In the genomic region with DNA sequence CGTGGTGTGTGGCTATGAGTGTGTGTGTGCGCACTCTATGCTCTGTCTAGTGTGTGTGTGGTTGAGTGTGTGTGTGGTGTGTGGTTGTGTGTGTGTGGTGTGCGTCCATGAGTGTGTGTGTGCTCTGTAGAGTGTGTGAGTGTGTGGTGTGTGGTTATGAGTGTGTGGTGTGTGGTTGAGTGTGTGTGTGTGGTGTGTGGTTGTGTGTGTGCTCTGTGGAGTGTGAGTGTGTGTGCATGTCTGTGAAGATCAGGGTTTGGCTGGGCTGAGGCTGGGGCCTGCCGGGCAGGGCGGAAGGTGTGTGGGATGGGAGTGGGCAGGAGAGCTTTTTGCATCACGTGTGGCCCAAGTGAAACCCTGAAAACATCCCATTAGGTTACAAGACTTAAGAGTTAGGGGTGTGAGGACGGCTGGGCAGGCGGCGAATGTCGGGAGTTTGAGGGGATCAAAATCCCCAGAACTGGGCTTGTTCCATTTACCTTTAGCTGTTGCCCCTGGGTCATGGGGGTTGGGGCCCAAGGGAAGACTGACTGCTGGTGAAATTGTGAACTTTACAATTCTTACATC, we compare ENCODE assay signal across 10 cellular contexts. TPM values are rescaled to one million over a fixed set of nuclear protein-coding genes. Genes with fewer than 3 reads are reported as not detected.
A peak's percentile ranks its signal among the peaks of the same experiment; 100 is the strongest.
DNase-seq lines count a peak whose midpoint lies in the region; ATAC-seq, FAIRE-seq and TF ChIP-seq lines count a peak whose summit lies in the region.
"Had no signal": no experiment of that assay in that cellular context is flagged by ENCODE, and none has a peak within 500 bp of the region (broad histone marks: within the 10 kb centered on the region; RNA-seq: fewer than 3 reads in every experiment).

No MANE protein-coding gene starts in this region.

- FAIRE-seq in HepG2 (lab: Jason Lieb, UNC), result no peak

- H3K9me2 ChIP-seq in OCI-LY1 (ENCODE audit: low read depth, low read length), result no peaks in the 10 kb centered on the region

- no peaks in the 10 kb centered on the region; the same call in 1 of the 2 replicates for H3F3A ChIP-seq in OCI-LY1 (ENCODE audit: insufficient read depth, low read length)

- no peaks in the 10 kb centered on the region for H3K27me3 ChIP-seq in HepG2 (ENCODE audit: control insufficient read depth in 1 of 2, insufficient read depth in 2 of 2, low read length in 2 of 2)
- no peaks in the 10 kb centered on the region for H3K27me3 ChIP-seq in right lobe of liver
- no peaks in the 10 kb centered on the region for H3K27me3 ChIP-seq in OCI-LY1 (ENCODE audit: insufficient read depth, low read length)
- no peaks in the 10 kb centered on the region for H3K27me3 ChIP-seq in thymus (ENCODE audit: control insufficient read depth, insufficient read depth)
- H3K27me3 ChIP-seq in WERI-Rb-1 (ENCODE audit: insufficient read depth, low read depth, severe bottlenecking), result peaks cover 85% of the 10 kb centered on the region
- H3K27me3 ChIP-seq: foreskin keratinocyte had no signal

- WGBS in HepG2 (ENCODE audit: low lambda C conversion rate), result 56% methylated on average over 10 of the region's 10 CpGs
- WGBS in right lobe of liver (ENCODE audit: insufficient coverage, low coverage, low lambda C conversion rate, missing lambda C conversion rate), result 79% methylated on average over 6 of the region's 10 CpGs
- WGBS in thymus, result 91% methylated on average over 10 of the region's 10 CpGs

- no peak for TF ChIP-seq EP300 in HepG2 (IDR thresholded peaks at IDR 0.05; ENCODE audit: low read depth in 2 of 2, low read length in 2 of 2)
- no peak for TF ChIP-seq EP300 in HepG2 (CRISPR knock-in tag; IDR thresholded peaks at IDR 0.05; ENCODE audit: borderline replicate concordance)

- H2AFZ ChIP-seq in HepG2 (ENCODE audit: low read length), result no peak overlapping the region
- no peak overlapping the region for H2AFZ ChIP-seq in OCI-LY1 (ENCODE audit: low read length)

- ATAC-seq in HepG2 (peak; percentile 16), right lobe of liver (no peak), HG02642 (IDR thresholded peaks at IDR 0.05; ENCODE audit: poor library complexity, unreplicated experiment) (peak; percentile 26), left lobe of liver (no peak)

- in situ Hi-C loops in HepG2 (cut with HindIII; ENCODE audit: extremely low pct_ligation_motif_present, low pct_unique_long_range_greater_than_20kb), result loop anchor here (25.0 kb wide), 1 partner anchor 287 kb away; a partner anchor contains a TSS

- H3K4me2 ChIP-seq in HepG2 (ENCODE audit: low read depth, low read length) (no peak overlapping the region), OCI-LY1 (ENCODE audit: low read length) (peak overlapping the region; percentile 40)

- DNase-seq in HepG2 (ENCODE audit: low spot score) (no peak), right lobe of liver (no peak), COLO668 (lab: John Stamatoyannopoulos, UW; ENCODE audit: unreplicated experiment) (no peak), left lobe of liver (ENCODE audit: low spot score) (no peak), WERI-Rb-1 (no peak)
- DNase-seq: foreskin keratinocyte, NCI-H446 had no signal

- TF ChIP-seq POLR2A in HepG2 (IDR thresholded peaks at IDR 0.05; ENCODE audit: insufficient read depth in 1 of 2, low read depth in 2 of 2, low read length in 2 of 2), result no peak
- TF ChIP-seq POLR2A in right lobe of liver (IDR thresholded peaks at IDR 0.05), result no peak

- intact Hi-C loops in HepG2 (cut with micrococcal nuclease; ENCODE audit: unreplicated experiment) (no loop called here), right lobe of liver (cut with DNase I) (no loop called here)

- no peak overlapping the region for H3K4me3 ChIP-seq in HepG2 (replicated peaks in 1 of 3; ENCODE audit: insufficient read depth in 1 of 3, low read depth in 2 of 3, low read length in 3 of 3)
- H3K4me3 ChIP-seq in right lobe of liver, result no peak overlapping the region
- H3K4me3 ChIP-seq in OCI-LY1 (ENCODE audit: low read depth, low read length, poor library complexity, severe bottlenecking), result no peak overlapping the region
- no peak overlapping the region for H3K4me3 ChIP-seq in thymus (ENCODE audit: low read length)
- no peak overlapping the region for H3K4me3 ChIP-seq in WERI-Rb-1 (ENCODE audit: low read depth, low read length)

- no peaks in the 10 kb centered on the region for H3K9me3 ChIP-seq in HepG2 (ENCODE audit: low read length)
- H3K9me3 ChIP-seq in right lobe of liver, result no peaks in the 10 kb centered on the region
- H3K9me3 ChIP-seq in OCI-LY1 (ENCODE audit: low read length), result no peaks in the 10 kb centered on the region
- H3K9me3 ChIP-seq in thymus (ENCODE audit: control insufficient read depth), result no peaks in the 10 kb centered on the region
- peaks cover 9% of the 10 kb centered on the region for H3K9me3 ChIP-seq in WERI-Rb-1 (ENCODE audit: severe bottlenecking)

- H3K36me3 ChIP-seq in HepG2 (replicated peaks in 1 of 2; ENCODE audit: control insufficient read depth in 1 of 2, insufficient read depth in 2 of 2, low read length in 2 of 2) (no peaks in the 10 kb centered on the region), right lobe of liver (no peaks in the 10 kb centered on the region), OCI-LY1 (ENCODE audit: insufficient read depth, low read length) (no peaks in the 10 kb centered on the region), thymus (ENCODE audit: control insufficient read depth, insufficient read depth) (no peaks in the 10 kb centered on the region), WERI-Rb-1 (no peaks in the 10 kb centered on the region)

- POLR2A ChIA-PET in HepG2 (lab: Yijun Ruan, JAX), result no interaction called here

- H3K9ac ChIP-seq in HepG2 (ENCODE audit: insufficient read depth, low read depth, low read length), result no peak overlapping the region
- H3K9ac ChIP-seq in OCI-LY1 (ENCODE audit: low read length), result no peak overlapping the region; the same call in 1 of the 2 replicates

- H3K27ac ChIP-seq in HepG2 (ENCODE audit: extremely low read length, insufficient read depth, low read length) (no peak overlapping the region), right lobe of liver (peak overlapping the region in 1 of 3 donors; percentile 0), OCI-LY1 (ENCODE audit: low read depth, low read length, poor library complexity, severe bottlenecking) (peak overlapping the region; percentile 93), thymus (ENCODE audit: low read depth) (peak overlapping the region; percentile 99), WERI-Rb-1 (no peak overlapping the region)
- H3K27ac ChIP-seq: foreskin keratinocyte had no signal

- CTCF ChIA-PET in HepG2 (lab: Yijun Ruan, JAX; ENCODE audit: low intra/inter-chr PET ratio, low total read pairs), result interaction anchor here (2.2 kb wide), 1 partner anchor 58 kb away, joined by 8 read pairs; no protein-coding TSS in a partner anchor

- no peak for TF ChIP-seq RAD21 in HepG2 (CRISPR knock-in tag; IDR thresholded peaks at IDR 0.05)

- H3K4me1 ChIP-seq in HepG2 (ENCODE audit: insufficient read depth, low read length) (peaks cover 35% of the 10 kb centered on the region), right lobe of liver (peaks cover 0 to 18% (median 0%) of the 10 kb centered on the region in 4 donors), OCI-LY1 (ENCODE audit: insufficient read depth, low read length, severe bottlenecking) (peaks cover 44% of the 10 kb centered on the region), thymus (ENCODE audit: control insufficient read depth, insufficient read depth, low read length) (peaks cover 33% of the 10 kb centered on the region)
- H3K4me1 ChIP-seq: foreskin keratinocyte had no signal

- H3K79me2 ChIP-seq in HepG2 (ENCODE audit: insufficient read depth, low read length) (no peaks in the 10 kb centered on the region), OCI-LY1 (ENCODE audit: insufficient read depth, low read length) (no peaks in the 10 kb centered on the region)

- no TSS peak for BruUV-seq in HepG2 (replicated peaks; lab: Mats Ljungman, UMichigan)

- H4K20me1 ChIP-seq in HepG2 (ENCODE audit: insufficient read depth, low read length) (no peaks in the 10 kb centered on the region), OCI-LY1 (ENCODE audit: insufficient read depth, low read length) (no peaks in the 10 kb centered on the region)

- TF ChIP-seq CTCF in HepG2 (CRISPR knock-in tag; IDR thresholded peaks at IDR 0.05) (no peak), right lobe of liver (IDR thresholded peaks at IDR 0.05) (no peak), OCI-LY1 (IDR thresholded peaks at IDR 0.05; ENCODE audit: low read length) (no peak), WERI-Rb-1 (IDR thresholded peaks at IDR 0.05; ENCODE audit: low read depth, low read length) (no peak)

RNA-seq across cellular contexts. Expression of a gene that starts 2.9 kb away (rescaled TPM):
- not detected in 2 replicates for total RNA-seq in HepG2 (2016; rRNA removed; fragmentation: Illumina TruSeq; extraction: Trizol)
- not detected in 2 replicates for total RNA-seq in HepG2 (2016; cell fraction: cytosol; rRNA removed; fragmentation: Illumina TruSeq; extraction: Trizol; ENCODE audit: low read depth)
- total RNA-seq in HepG2 (2016; cell fraction: insoluble cytoplasmic fraction; rRNA removed; fragmentation: Illumina TruSeq; extraction: Trizol), result not detected in 2 replicates
- not detected in 2 replicates for total RNA-seq in HepG2 (2016; cell fraction: membrane; rRNA removed; fragmentation: Illumina TruSeq; extraction: Trizol)
- total RNA-seq in HepG2 (2016; cell fraction: nucleus; rRNA removed; fragmentation: Illumina TruSeq; extraction: Trizol), result not detected in 2 replicates
- 0.47 TPM in 1 of 2 replicates, not detected in the other for polyA plus RNA-seq in HepG2 (2011; rRNA removed)
- polyA plus RNA-seq in HepG2 (2011; cell fraction: cytosol; rRNA removed), result 0.10 TPM in 1 of 2 replicates, not detected in the other
- 0.10 TPM in 1 of 2 replicates, not detected in the other for polyA plus RNA-seq in HepG2 (2011; cell fraction: nucleus; rRNA removed)
- not detected in 2 replicates for polyA plus RNA-seq in HepG2 (2012)
- not detected in 2 replicates for polyA plus RNA-seq in HepG2 (2016; cell fraction: cytosol; fragmentation: Illumina TruSeq; extraction: Trizol; ENCODE audit: low read depth)
- polyA plus RNA-seq in HepG2 (2016; cell fraction: insoluble cytoplasmic fraction; fragmentation: Illumina TruSeq; extraction: Trizol; ENCODE audit: low read depth), result not detected in 2 replicates
- not detected in 2 replicates for polyA plus RNA-seq in HepG2 (2016; cell fraction: membrane; fragmentation: Illumina TruSeq; extraction: Trizol; ENCODE audit: low read depth)
- not detected in 2 replicates for polyA plus RNA-seq in HepG2 (2016; cell fraction: nucleus; fragmentation: Illumina TruSeq; extraction: Trizol; ENCODE audit: insufficient read depth, low read depth)
- 3.1 TPM in 1 of 2 replicates, not detected in the other for polyA minus RNA-seq in HepG2 (2011; rRNA and poly(A)+ RNA removed; ENCODE audit: low replicate concordance)
- polyA minus RNA-seq in HepG2 (2011; cell fraction: cytosol; rRNA and poly(A)+ RNA removed), result not detected in 2 replicates
- polyA minus RNA-seq in HepG2 (2011; cell fraction: nucleus; rRNA and poly(A)+ RNA removed), result not detected in 2 replicates
- total RNA-seq in right lobe of liver, result 1 to 10 TPM in 5 of 6 experiments, under 1 TPM in 1; 0.80 to 3.2 (median 1.4) TPM
- polyA plus RNA-seq in thymus, result 59.0 TPM
- total RNA-seq in left lobe of liver, result 1.3 TPM

RNA-seq across cellular contexts. Expression of a gene that starts 21.6 kb away (rescaled TPM):
- total RNA-seq in HepG2 (2016; rRNA removed; fragmentation: Illumina TruSeq; extraction: Trizol) (not detected in 2 replicates), right lobe of liver (100 to 1,000 TPM in 2 of 6 experiments, 10 to 100 TPM in 4; 20.6 to 134 (median 85.1) TPM), left lobe of liver (23.3 TPM)
- total RNA-seq in HepG2 (2016; cell fraction: cytosol; rRNA removed; fragmentation: Illumina TruSeq; extraction: Trizol; ENCODE audit: low read depth), result not detected in 2 replicates
- total RNA-seq in HepG2 (2016; cell fraction: insoluble cytoplasmic fraction; rRNA removed; fragmentation: Illumina TruSeq; extraction: Trizol), result not detected in 2 replicates
- not detected in 2 replicates for total RNA-seq in HepG2 (2016; cell fraction: membrane; rRNA removed; fragmentation: Illumina TruSeq; extraction: Trizol)
- total RNA-seq in HepG2 (2016; cell fraction: nucleus; rRNA removed; fragmentation: Illumina TruSeq; extraction: Trizol), result not detected in 2 replicates
- polyA plus RNA-seq in HepG2 (2011; rRNA removed) (0.04 TPM in 1 of 2 replicates, not detected in the other), thymus (1.1 TPM)
- not detected in 2 replicates for polyA plus RNA-seq in HepG2 (2011; cell fraction: cytosol; rRNA removed)
- polyA plus RNA-seq in HepG2 (2011; cell fraction: nucleus; rRNA removed), result not detected in 2 replicates
- not detected in 2 replicates for polyA plus RNA-seq in HepG2 (2012)
- polyA plus RNA-seq in HepG2 (2016; cell fraction: cytosol; fragmentation: Illumina TruSeq; extraction: Trizol; ENCODE audit: low read depth), result not detected in 2 replicates
- polyA plus RNA-seq in HepG2 (2016; cell fraction: insoluble cytoplasmic fraction; fragmentation: Illumina TruSeq; extraction: Trizol; ENCODE audit: low read depth), result not detected in 2 replicates
- not detected in 2 replicates for polyA plus RNA-seq in HepG2 (2016; cell fraction: membrane; fragmentation: Illumina TruSeq; extraction: Trizol; ENCODE audit: low read depth)
- not detected in 2 replicates for polyA plus RNA-seq in HepG2 (2016; cell fraction: nucleus; fragmentation: Illumina TruSeq; extraction: Trizol; ENCODE audit: insufficient read depth, low read depth)
- not detected in 2 replicates for polyA minus RNA-seq in HepG2 (2011; rRNA and poly(A)+ RNA removed; ENCODE audit: low replicate concordance)
- polyA minus RNA-seq in HepG2 (2011; cell fraction: cytosol; rRNA and poly(A)+ RNA removed), result not detected in 2 replicates
- polyA minus RNA-seq in HepG2 (2011; cell fraction: nucleus; rRNA and poly(A)+ RNA removed), result not detected in 2 replicates
- total RNA-seq: foreskin keratinocyte had no signal
- polyA plus RNA-seq: foreskin keratinocyte had no signal

RNA-seq across cellular contexts. Expression of a gene that starts 27.4 kb away (rescaled TPM):
- total RNA-seq in HepG2 (2016; rRNA removed; fragmentation: Illumina TruSeq; extraction: Trizol) (not detected in 2 replicates), right lobe of liver (not detected), left lobe of liver (not detected)
- not detected in 2 replicates for total RNA-seq in HepG2 (2016; cell fraction: cytosol; rRNA removed; fragmentation: Illumina TruSeq; extraction: Trizol; ENCODE audit: low read depth)
- total RNA-seq in HepG2 (2016; cell fraction: insoluble cytoplasmic fraction; rRNA removed; fragmentation: Illumina TruSeq; extraction: Trizol), result not detected in 2 replicates
- not detected in 2 replicates for total RNA-seq in HepG2 (2016; cell fraction: membrane; rRNA removed; fragmentation: Illumina TruSeq; extraction: Trizol)
- not detected in 2 replicates for total RNA-seq in HepG2 (2016; cell fraction: nucleus; rRNA removed; fragmentation: Illumina TruSeq; extraction: Trizol)
- polyA plus RNA-seq in HepG2 (2011; rRNA removed) (not detected in 2 replicates), thymus (0.50 TPM)
- polyA plus RNA-seq in HepG2 (2011; cell fraction: cytosol; rRNA removed), result not detected in 2 replicates
- polyA plus RNA-seq in HepG2 (2011; cell fraction: nucleus; rRNA removed), result not detected in 2 replicates
- polyA plus RNA-seq in HepG2 (2012), result not detected in 2 replicates
- polyA plus RNA-seq in HepG2 (2016; cell fraction: cytosol; fragmentation: Illumina TruSeq; extraction: Trizol; ENCODE audit: low read depth), result not detected in 2 replicates
- polyA plus RNA-seq in HepG2 (2016; cell fraction: insoluble cytoplasmic fraction; fragmentation: Illumina TruSeq; extraction: Trizol; ENCODE audit: low read depth), result not detected in 2 replicates
- polyA plus RNA-seq in HepG2 (2016; cell fraction: membrane; fragmentation: Illumina TruSeq; extraction: Trizol; ENCODE audit: low read depth), result not detected in 2 replicates
- polyA plus RNA-seq in HepG2 (2016; cell fraction: nucleus; fragmentation: Illumina TruSeq; extraction: Trizol; ENCODE audit: insufficient read depth, low read depth), result not detected in 2 replicates
- polyA minus RNA-seq in HepG2 (2011; rRNA and poly(A)+ RNA removed; ENCODE audit: low replicate concordance), result 0.12 TPM in 1 of 2 replicates, not detected in the other
- not detected in 2 replicates for polyA minus RNA-seq in HepG2 (2011; cell fraction: cytosol; rRNA and poly(A)+ RNA removed)
- not detected in 2 replicates for polyA minus RNA-seq in HepG2 (2011; cell fraction: nucleus; rRNA and poly(A)+ RNA removed)

RNA-seq across cellular contexts. Expression of a gene that starts 45.6 kb away (rescaled TPM):
- not detected in 2 replicates for total RNA-seq in HepG2 (2016; rRNA removed; fragmentation: Illumina TruSeq; extraction: Trizol)
- not detected in 2 replicates for total RNA-seq in HepG2 (2016; cell fraction: cytosol; rRNA removed; fragmentation: Illumina TruSeq; extraction: Trizol; ENCODE audit: low read depth)
- not detected in 2 replicates for total RNA-seq in HepG2 (2016; cell fraction: insoluble cytoplasmic fraction; rRNA removed; fragmentation: Illumina TruSeq; extraction: Trizol)
- not detected in 2 replicates for total RNA-seq in HepG2 (2016; cell fraction: membrane; rRNA removed; fragmentation: Illumina TruSeq; extraction: Trizol)
- not detected in 2 replicates for total RNA-seq in HepG2 (2016; cell fraction: nucleus; rRNA removed; fragmentation: Illumina TruSeq; extraction: Trizol)
- polyA plus RNA-seq in HepG2 (2011; rRNA removed), result not detected in 2 replicates
- not detected in 2 replicates for polyA plus RNA-seq in HepG2 (2011; cell fraction: cytosol; rRNA removed)
- polyA plus RNA-seq in HepG2 (2011; cell fraction: nucleus; rRNA removed), result not detected in 2 replicates
- not detected in 2 replicates for polyA plus RNA-seq in HepG2 (2012)
- polyA plus RNA-seq in HepG2 (2016; cell fraction: cytosol; fragmentation: Illumina TruSeq; extraction: Trizol; ENCODE audit: low read depth), result not detected in 2 replicates
- polyA plus RNA-seq in HepG2 (2016; cell fraction: insoluble cytoplasmic fraction; fragmentation: Illumina TruSeq; extraction: Trizol; ENCODE audit: low read depth), result not detected in 2 replicates
- polyA plus RNA-seq in HepG2 (2016; cell fraction: membrane; fragmentation: Illumina TruSeq; extraction: Trizol; ENCODE audit: low read depth), result not detected in 2 replicates
- polyA plus RNA-seq in HepG2 (2016; cell fraction: nucleus; fragmentation: Illumina TruSeq; extraction: Trizol; ENCODE audit: insufficient read depth, low read depth), result not detected in 2 replicates
- not detected in 2 replicates for polyA minus RNA-seq in HepG2 (2011; rRNA and poly(A)+ RNA removed; ENCODE audit: low replicate concordance)
- polyA minus RNA-seq in HepG2 (2011; cell fraction: cytosol; rRNA and poly(A)+ RNA removed), result not detected in 2 replicates
- polyA minus RNA-seq in HepG2 (2011; cell fraction: nucleus; rRNA and poly(A)+ RNA removed), result not detected in 2 replicates
- total RNA-seq in right lobe of liver, result 10 to 100 TPM in 1 of 6 experiments, 1 to 10 TPM in 4, under 1 TPM in 1; 0.44 to 31.1 (median 2.2) TPM
- polyA plus RNA-seq in thymus, result 0.43 TPM
- 0.60 TPM for total RNA-seq in left lobe of liver
- total RNA-seq: foreskin keratinocyte had no signal
- polyA plus RNA-seq: foreskin keratinocyte had no signal

RNA-seq across cellular contexts. Expression of a gene that starts 59.2 kb away (rescaled TPM):
- total RNA-seq in HepG2 (2016; rRNA removed; fragmentation: Illumina TruSeq; extraction: Trizol) (not detected in 2 replicates), right lobe of liver (not detected), left lobe of liver (not detected)
- total RNA-seq in HepG2 (2016; cell fraction: cytosol; rRNA removed; fragmentation: Illumina TruSeq; extraction: Trizol; ENCODE audit: low read depth), result not detected in 2 replicates
- total RNA-seq in HepG2 (2016; cell fraction: insoluble cytoplasmic fraction; rRNA removed; fragmentation: Illumina TruSeq; extraction: Trizol), result not detected in 2 replicates
- not detected in 2 replicates for total RNA-seq in HepG2 (2016; cell fraction: membrane; rRNA removed; fragmentation: Illumina TruSeq; extraction: Trizol)
- total RNA-seq in HepG2 (2016; cell fraction: nucleus; rRNA removed; fragmentation: Illumina TruSeq; extraction: Trizol), result not detected in 2 replicates
- polyA plus RNA-seq in HepG2 (2011; rRNA removed) (0.05 TPM in 1 of 2 replicates, not detected in the other), thymus (0.66 TPM)
- not detected in 2 replicates for polyA plus RNA-seq in HepG2 (2011; cell fraction: cytosol; rRNA removed)
- not detected in 2 replicates for polyA plus RNA-seq in HepG2 (2011; cell fraction: nucleus; rRNA removed)
- not detected in 2 replicates for polyA plus RNA-seq in HepG2 (2012)
- polyA plus RNA-seq in HepG2 (2016; cell fraction: cytosol; fragmentation: Illumina TruSeq; extraction: Trizol; ENCODE audit: low read depth), result not detected in 2 replicates
- polyA plus RNA-seq in HepG2 (2016; cell fraction: insoluble cytoplasmic fraction; fragmentation: Illumina TruSeq; extraction: Trizol; ENCODE audit: low read depth), result not detected in 2 replicates
- not detected in 2 replicates for polyA plus RNA-seq in HepG2 (2016; cell fraction: membrane; fragmentation: Illumina TruSeq; extraction: Trizol; ENCODE audit: low read depth)
- not detected in 2 replicates for polyA plus RNA-seq in HepG2 (2016; cell fraction: nucleus; fragmentation: Illumina TruSeq; extraction: Trizol; ENCODE audit: insufficient read depth, low read depth)
- polyA minus RNA-seq in HepG2 (2011; rRNA and poly(A)+ RNA removed; ENCODE audit: low replicate concordance), result not detected in 2 replicates
- polyA minus RNA-seq in HepG2 (2011; cell fraction: cytosol; rRNA and poly(A)+ RNA removed), result not detected in 2 replicates
- not detected in 2 replicates for polyA minus RNA-seq in HepG2 (2011; cell fraction: nucleus; rRNA and poly(A)+ RNA removed)

Comparison
In these comparisons a context has a peak if more than half of its experiments do, and no peak if none do; other contexts are left out.
1. ATAC-seq: peak in HepG2 (single experiment) and HG02642 (single experiment); none in right lobe of liver (0 of 4) and left lobe of liver (single experiment).
2. RNA of a gene that starts 21.6 kb away (total RNA-seq): 20.6 to 134 TPM in right lobe of liver and 23.3 TPM in left lobe of liver (single experiment); not detected in HepG2; every median in the first group is over 10 times any median in the second.
3. H3K27ac ChIP-seq: peak in OCI-LY1 (single experiment) and thymus (single experiment); none in HepG2 (single experiment) and WERI-Rb-1 (single experiment).